In the genomic region with DNA sequence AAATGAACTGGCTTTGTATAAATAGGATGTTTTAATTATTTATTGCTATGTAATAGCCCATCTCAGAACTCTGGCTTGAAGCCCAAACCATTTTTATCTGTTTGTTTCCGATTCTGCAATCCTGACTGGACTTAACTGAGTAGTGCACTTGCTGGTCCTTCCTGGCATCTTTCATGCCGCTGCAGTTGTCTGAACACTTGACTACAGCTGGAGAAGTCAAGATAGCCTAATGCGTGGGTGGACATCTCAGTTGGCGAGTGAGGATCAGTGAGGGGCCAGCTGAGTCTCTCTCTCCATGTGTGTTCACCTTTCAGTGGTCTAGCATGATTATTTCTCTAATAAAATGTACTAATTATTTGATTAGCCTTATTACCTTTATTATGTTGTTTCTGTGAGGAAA, we compare ENCODE assay signal across 1 cellular context.
TF ChIP-seq lines count a peak whose summit lies in the region.

No MANE protein-coding gene starts in this region.

TF ChIP-seq in K562, 482 proteins besides CTCF, POLR2A, EP300 and RAD21 (continued from another document and continues in another):
- TF ChIP-seq RFX7 (CRISPR knock-in tag; IDR thresholded peaks at IDR 0.05) (no peak), TRIM28 (IDR thresholded peaks at IDR 0.05) (peak; percentile 22; the same call in 1 of the 2 replicates), EGR1 (conservative IDR thresholded peaks at IDR 0.05) (peak; percentile 99), VEZF1 (CRISPR knock-in tag; IDR thresholded peaks at IDR 0.05) (no peak), PHF21A (IDR thresholded peaks at IDR 0.05; ENCODE audit: borderline replicate concordance, low read depth) (no peak), ZNF23 (CRISPR knock-in tag; IDR thresholded peaks at IDR 0.05) (no peak), SIN3B (IDR thresholded peaks at IDR 0.05; ENCODE audit: low read depth) (no peak), PATZ1 (CRISPR knock-in tag; IDR thresholded peaks at IDR 0.05; ENCODE audit: borderline replicate concordance) (no peak), MEIS2 (IDR thresholded peaks at IDR 0.05; ENCODE audit: partially characterized antibody) (peak; percentile 84), ZNF24 (IDR thresholded peaks at IDR 0.05) (no peak), MECOM (CRISPR knock-in tag; IDR thresholded peaks at IDR 0.05) (peak; percentile 57; the same call in 1 of the 2 replicates), ZNF239 (CRISPR knock-in tag; IDR thresholded peaks at IDR 0.05) (no peak), PHTF2 (CRISPR knock-in tag; IDR thresholded peaks at IDR 0.05) (no peak), BCOR (IDR thresholded peaks at IDR 0.05) (no peak), PML (IDR thresholded peaks at IDR 0.05; ENCODE audit: low read length) (peak; percentile 74), ZNF282 (CRISPR knock-in tag; IDR thresholded peaks at IDR 0.05) (no peak), GABPB2 (CRISPR knock-in tag; conservative IDR thresholded peaks at IDR 0.05) (no peak), RBM17 (IDR thresholded peaks at IDR 0.05; ENCODE audit: borderline replicate concordance, low read depth, low read length) (no peak), KLF1 (tag; IDR thresholded peaks at IDR 0.05) (no peak), DPF2 (IDR thresholded peaks at IDR 0.05) (peak; percentile 85), FUS (optimal IDR thresholded peaks at IDR 0.05; ENCODE audit: low read depth, low read length) (no peak), PTBP1 (IDR thresholded peaks at IDR 0.05; ENCODE audit: low read depth, low read length) (no peak), ZNF668 (CRISPR knock-in tag; IDR thresholded peaks at IDR 0.05) (no peak), FOXA1 (IDR thresholded peaks at IDR 0.05; ENCODE audit: borderline replicate concordance) (no peak), HOMEZ (CRISPR knock-in tag; IDR thresholded peaks at IDR 0.05) (no peak), ZNF384 (IDR thresholded peaks at IDR 0.05; ENCODE audit: low read depth, low read length) (no peak), GABPA (tag; conservative IDR thresholded peaks at IDR 0.05; ENCODE audit: low read depth) (no peak), ZSCAN32 (CRISPR knock-in tag; IDR thresholded peaks at IDR 0.05) (no peak), ESRRB (CRISPR knock-in tag; IDR thresholded peaks at IDR 0.05; ENCODE audit: borderline replicate concordance) (no peak), CHD1 (IDR thresholded peaks at IDR 0.05; ENCODE audit: low read length) (no peak), LARP7 (IDR thresholded peaks at IDR 0.05) (no peak), ARNT (IDR thresholded peaks at IDR 0.05) (peak in 1 of 2 experiments; percentile 52; a peak in 1 of 4 replicates), ZNF175 (CRISPR knock-in tag; IDR thresholded peaks at IDR 0.05; ENCODE audit: low read depth) (no peak), ZFP36 (IDR thresholded peaks at IDR 0.05; ENCODE audit: low read depth, low read length, partially characterized antibody) (peak; percentile 45), FOXJ2 (tag; IDR thresholded peaks at IDR 0.05) (no peak), SUPT5H (IDR thresholded peaks at IDR 0.05) (no peak), POLR2AphosphoS2 (IDR thresholded peaks at IDR 0.05; ENCODE audit: low read length) (no peak), SOX6 (IDR thresholded peaks at IDR 0.05) (peak; percentile 31; the same call in 1 of the 2 replicates), EP400 (IDR thresholded peaks at IDR 0.05) (peak; percentile 17; the same call in 1 of the 2 replicates), PHB2 (IDR thresholded peaks at IDR 0.05; ENCODE audit: low read depth) (no peak), CREB1 (IDR thresholded peaks at IDR 0.05) (peak; percentile 48; the same call in 1 of the 2 replicates), CREB1 (CRISPR knock-in tag; IDR thresholded peaks at IDR 0.05) (no peak), CLOCK (CRISPR knock-in tag; IDR thresholded peaks at IDR 0.05; ENCODE audit: borderline replicate concordance) (no peak), MLLT1 (IDR thresholded peaks at IDR 0.05) (no peak), ZNF134 (CRISPR knock-in tag; conservative IDR thresholded peaks at IDR 0.05) (no peak), TRIM24 (IDR thresholded peaks at IDR 0.05) (peak; percentile 84 to 91), ZNF785 (CRISPR knock-in tag; IDR thresholded peaks at IDR 0.05) (no peak), ZNF140 (CRISPR knock-in tag; IDR thresholded peaks at IDR 0.05) (no peak), E2F6 (IDR thresholded peaks at IDR 0.05; ENCODE audit: borderline replicate concordance in 1 of 2, extremely low read depth in 1 of 2, insufficient read depth in 1 of 2, insufficient read length in 1 of 2, low read depth in 1 of 2, low read length in 1 of 2, poor library complexity in 1 of 2, severe bottlenecking in 1 of 2) (no peak), SNIP1 (IDR thresholded peaks at IDR 0.05; ENCODE audit: low read depth) (no peak)
- TF ChIP-seq, protein P1, sequence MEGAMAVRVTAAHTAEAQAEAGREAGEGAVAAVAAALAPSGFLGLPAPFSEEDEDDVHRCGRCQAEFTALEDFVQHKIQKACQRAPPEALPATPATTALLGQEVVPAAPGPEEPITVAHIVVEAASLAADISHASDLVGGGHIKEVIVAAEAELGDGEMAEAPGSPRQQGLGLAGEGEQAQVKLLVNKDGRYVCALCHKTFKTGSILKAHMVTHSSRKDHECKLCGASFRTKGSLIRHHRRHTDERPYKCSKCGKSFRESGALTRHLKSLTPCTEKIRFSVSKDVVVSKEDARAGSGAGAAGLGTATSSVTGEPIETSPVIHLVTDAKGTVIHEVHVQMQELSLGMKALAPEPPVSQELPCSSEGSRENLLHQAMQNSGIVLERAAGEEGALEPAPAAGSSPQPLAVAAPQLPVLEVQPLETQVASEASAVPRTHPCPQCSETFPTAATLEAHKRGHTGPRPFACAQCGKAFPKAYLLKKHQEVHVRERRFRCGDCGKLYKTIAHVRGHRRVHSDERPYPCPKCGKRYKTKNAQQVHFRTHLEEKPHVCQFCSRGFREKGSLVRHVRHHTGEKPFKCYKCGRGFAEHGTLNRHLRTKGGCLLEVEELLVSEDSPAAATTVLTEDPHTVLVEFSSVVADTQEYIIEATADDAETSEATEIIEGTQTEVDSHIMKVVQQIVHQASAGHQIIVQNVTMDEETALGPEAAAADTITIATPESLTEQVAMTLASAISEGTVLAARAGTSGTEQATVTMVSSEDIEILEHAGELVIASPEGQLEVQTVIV (CRISPR knock-in tag; IDR thresholded peaks at IDR 0.05; ENCODE audit: borderline replicate concordance), result no peak
- TF ChIP-seq, protein P2, sequence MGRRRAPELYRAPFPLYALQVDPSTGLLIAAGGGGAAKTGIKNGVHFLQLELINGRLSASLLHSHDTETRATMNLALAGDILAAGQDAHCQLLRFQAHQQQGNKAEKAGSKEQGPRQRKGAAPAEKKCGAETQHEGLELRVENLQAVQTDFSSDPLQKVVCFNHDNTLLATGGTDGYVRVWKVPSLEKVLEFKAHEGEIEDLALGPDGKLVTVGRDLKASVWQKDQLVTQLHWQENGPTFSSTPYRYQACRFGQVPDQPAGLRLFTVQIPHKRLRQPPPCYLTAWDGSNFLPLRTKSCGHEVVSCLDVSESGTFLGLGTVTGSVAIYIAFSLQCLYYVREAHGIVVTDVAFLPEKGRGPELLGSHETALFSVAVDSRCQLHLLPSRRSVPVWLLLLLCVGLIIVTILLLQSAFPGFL (CRISPR knock-in tag; IDR thresholded peaks at IDR 0.05), result no peak
- TF ChIP-seq, protein P3, sequence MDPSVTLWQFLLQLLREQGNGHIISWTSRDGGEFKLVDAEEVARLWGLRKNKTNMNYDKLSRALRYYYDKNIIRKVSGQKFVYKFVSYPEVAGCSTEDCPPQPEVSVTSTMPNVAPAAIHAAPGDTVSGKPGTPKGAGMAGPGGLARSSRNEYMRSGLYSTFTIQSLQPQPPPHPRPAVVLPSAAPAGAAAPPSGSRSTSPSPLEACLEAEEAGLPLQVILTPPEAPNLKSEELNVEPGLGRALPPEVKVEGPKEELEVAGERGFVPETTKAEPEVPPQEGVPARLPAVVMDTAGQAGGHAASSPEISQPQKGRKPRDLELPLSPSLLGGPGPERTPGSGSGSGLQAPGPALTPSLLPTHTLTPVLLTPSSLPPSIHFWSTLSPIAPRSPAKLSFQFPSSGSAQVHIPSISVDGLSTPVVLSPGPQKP (CRISPR knock-in tag; IDR thresholded peaks at IDR 0.05), result no peak
- TF ChIP-seq, protein P4, sequence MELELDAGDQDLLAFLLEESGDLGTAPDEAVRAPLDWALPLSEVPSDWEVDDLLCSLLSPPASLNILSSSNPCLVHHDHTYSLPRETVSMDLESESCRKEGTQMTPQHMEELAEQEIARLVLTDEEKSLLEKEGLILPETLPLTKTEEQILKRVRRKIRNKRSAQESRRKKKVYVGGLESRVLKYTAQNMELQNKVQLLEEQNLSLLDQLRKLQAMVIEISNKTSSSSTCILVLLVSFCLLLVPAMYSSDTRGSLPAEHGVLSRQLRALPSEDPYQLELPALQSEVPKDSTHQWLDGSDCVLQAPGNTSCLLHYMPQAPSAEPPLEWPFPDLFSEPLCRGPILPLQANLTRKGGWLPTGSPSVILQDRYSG (tag; conservative IDR thresholded peaks at IDR 0.05; ENCODE audit: low read depth), result no peak
